Comparison of ENCODE assay signal across 24 cellular contexts in genomic region chr12:66063976-66064375, GRCh38.
DNase-seq lines count a peak whose midpoint lies in the region; FAIRE-seq and TF ChIP-seq lines count a peak whose summit lies in the region.
"Had no signal": no experiment of that assay in that cellular context is flagged by ENCODE, and none has a peak within 500 bp of the region (broad histone marks: within the 10 kb centered on the region; RNA-seq: fewer than 3 reads in every experiment).

No MANE protein-coding gene starts in this region.

- H3K56ac ChIP-seq in H1 (replicated peaks; ENCODE audit: insufficient read length, low read depth, low read length) = no peak overlapping the region

- no peak for TF ChIP-seq CTCF in H1 (IDR thresholded peaks at IDR 0.05; ENCODE audit: control extremely low read depth in 1 of 3, insufficient read depth in 1 of 3, low read depth in 1 of 3, low read length in 3 of 3)
- TF ChIP-seq CTCF in mesothelial cell of epicardium (IDR thresholded peaks at IDR 0.05; ENCODE audit: unreplicated experiment) = no peak
- no peak for TF ChIP-seq CTCF in esophagus muscularis mucosa (IDR thresholded peaks at IDR 0.05)

- WGBS in H1 (ENCODE audit: extremely low coverage in 1 of 2, insufficient coverage in 1 of 2, insufficient read length in 1 of 2, insufficient replicate concordance in 2 of 2, low coverage in 1 of 2, low lambda C conversion rate in 2 of 2, missing lambda C conversion rate in 1 of 2), 2 experiments = 86% methylated on average over 3 of the region's 3 CpGs; no CpG with 5 or more reads in 1 of the 2 experiments
- 65% methylated on average over 3 of the region's 3 CpGs for WGBS in esophagus muscularis mucosa

- H3K36me3 ChIP-seq in H1 (ENCODE audit: control insufficient read depth in 2 of 4, insufficient read depth in 4 of 4, low read length in 3 of 4) (no peaks in the 10 kb centered on the region), esophagus muscularis mucosa (no peaks in the 10 kb centered on the region)
- H3K36me3 ChIP-seq: BLaER1, MG63, SJSA1 had no signal

- H3K23me2 ChIP-seq in H1 (ENCODE audit: low read depth, low read length) = no peaks in the 10 kb centered on the region

- no peak overlapping the region for H2BK12ac ChIP-seq in H1 (ENCODE audit: low read depth, low read length)

- H3K79me1 ChIP-seq in H1 (ENCODE audit: low read depth, low read length) = no peaks in the 10 kb centered on the region

- no peak overlapping the region for H4K8ac ChIP-seq in H1 (ENCODE audit: extremely low read depth, insufficient read depth, low read length)

- no peaks in the 10 kb centered on the region for H3K27me3 ChIP-seq in H1 (replicated peaks in 1 of 4; ENCODE audit: control insufficient read depth in 3 of 4, extremely low read depth in 1 of 4, insufficient read depth in 3 of 4, low read length in 3 of 4)
- H3K27me3 ChIP-seq in esophagus muscularis mucosa = no peaks in the 10 kb centered on the region
- H3K27me3 ChIP-seq: BLaER1, MG63 had no signal

- DNase-seq in NCI-H82 (lab: John Stamatoyannopoulos, UW) (peak; percentile 21), NCI-H82 treated with DMSO at 0.1 percent for 48 hours (lab: John Stamatoyannopoulos, UW; ENCODE audit: unreplicated experiment) (no peak), H1 (ENCODE audit: low read depth in 1 of 2, low spot score in 2 of 2) (no peak), mesothelial cell of epicardium (ENCODE audit: low spot score in 2 of 2, unreplicated experiment in 2 of 2) (no peak), cerebellar cortex (ENCODE audit: low spot score) (no peak), esophagus muscularis mucosa (ENCODE audit: extremely low spot score) (no peak)
- DNase-seq in stimulated activated CD4-positive, alpha-beta T cell treated with anti-CD3 and anti-CD28 coated beads, Interleukin-4, amount 100 ng/mL, for 4 hours = no peak
- DNase-seq: 8988T; CD4-positive, CD25-positive, alpha-beta regulatory T cell; GOT3; HCEC 1CT; IMR-90; KG1; MG63; NCI-H1694; NCI-H2029 treated with DMSO at 0.1 percent for 48 hours; NCI-H2227 treated with DMSO at 0.1 percent for 48 hours; NCI-H510A treated with DMSO at 0.1 percent for 48 hours; NK-92 treated with Interleukin-12 subunit alpha and Interleukin-12 subunit beta, amount 100 ng/mL, for 24 hours; PC-3 had no signal

- H3K4me3 Mint-ChIP-seq in mesothelial cell of epicardium = no peak overlapping the region
- H3K4me3 Mint-ChIP-seq: CD4-positive, CD25-positive, alpha-beta regulatory T cell had no signal

- POLR2A ChIA-PET in H1 (lab: Charles Lee; ENCODE audit: partially characterized antibody) = no interaction called here

- no peak overlapping the region for H3K4ac ChIP-seq in H1 (replicated peaks; ENCODE audit: insufficient read length, low read depth, low read length)

- H3K79me2 ChIP-seq in H1 (ENCODE audit: control insufficient read depth in 1 of 2, insufficient read depth in 2 of 2, low read length in 2 of 2) = no peaks in the 10 kb centered on the region

- H2AK5ac ChIP-seq in H1 (ENCODE audit: low read depth, low read length) = no peak overlapping the region

- no peak overlapping the region for H3K23ac ChIP-seq in H1 (ENCODE audit: insufficient read length)

- no peak overlapping the region for H2BK15ac ChIP-seq in H1 (ENCODE audit: low read length)

- FAIRE-seq in H1 (lab: Jason Lieb, UNC) = no peak
- FAIRE-seq: D721Med, GM18507 had no signal

- H2BK20ac ChIP-seq in H1 (ENCODE audit: low read length) = no peak overlapping the region

- peaks cover 57% of the 10 kb centered on the region for H3K4me1 Mint-ChIP-seq in mesothelial cell of epicardium

- CTCF ChIA-PET in H1 (lab: Charles Lee; ENCODE audit: partially characterized antibody) = interaction anchor here (0.8 to 1.1 kb wide), 3 partner anchors 24 to 758 kb away, joined by 3 to 4 read pairs (median 3); no protein-coding TSS in a partner anchor

- H3K27ac ChIP-seq in H1 (ENCODE audit: low read depth, low read length) = no peak overlapping the region
- H3K27ac ChIP-seq in esophagus muscularis mucosa (replicated peaks in 1 of 4) = no peak overlapping the region
- H3K27ac ChIP-seq: BLaER1, SJSA1 had no signal

- TF ChIP-seq RAD21 in H1 (IDR thresholded peaks at IDR 0.05 in 1 of 2, conservative IDR thresholded peaks at IDR 0.05 in 1 of 2; ENCODE audit: low read depth in 2 of 2, low read length in 2 of 2) = no peak

- H4K5ac ChIP-seq in H1 (ENCODE audit: insufficient read length, low read depth, low read length) = no peak overlapping the region

- no peaks in the 10 kb centered on the region for H3K27me3 Mint-ChIP-seq in mesothelial cell of epicardium (ENCODE audit: low read depth)

- no peak overlapping the region for H3K14ac ChIP-seq in H1 (ENCODE audit: insufficient read length)

- peak overlapping the region; percentile 73 for H3K27ac Mint-ChIP-seq in mesothelial cell of epicardium
- H3K27ac Mint-ChIP-seq: CD4-positive, CD25-positive, alpha-beta regulatory T cell had no signal

- no peak overlapping the region for H3K9ac ChIP-seq in H1 (replicated peaks in 1 of 4; ENCODE audit: extremely low read depth in 1 of 4, low read depth in 3 of 4, low read length in 3 of 4)
- H3K9ac ChIP-seq: BLaER1 had no signal

- 0 out of 2 replicates have a peak overlapping the region, but pooled peaks have one; percentile 54 for H2AFZ ChIP-seq in H1 (ENCODE audit: low read length)

- no peak for TF ChIP-seq EP300 in H1 (IDR thresholded peaks at IDR 0.05; ENCODE audit: borderline replicate concordance in 1 of 2, low read depth in 2 of 2, low read length in 2 of 2)
- no peak for TF ChIP-seq EP300 in esophagus muscularis mucosa (IDR thresholded peaks at IDR 0.05)

- H3K4me1 ChIP-seq in H1 (replicated peaks in 1 of 4; ENCODE audit: control insufficient read depth in 3 of 4, insufficient read depth in 4 of 4, low read length in 3 of 4) = peaks cover 0 to 10% (median 2%) of the 10 kb centered on the region in 4 experiments; a peak in 2 of 7 replicates
- H3K4me1 ChIP-seq in esophagus muscularis mucosa = no peaks in the 10 kb centered on the region

- no peak overlapping the region for H4K91ac ChIP-seq in H1 (replicated peaks; ENCODE audit: insufficient read length, low read length)

- H3K4me3 ChIP-seq in H1 (ENCODE audit: extremely low read depth in 1 of 4, insufficient read depth in 2 of 4, low read depth in 3 of 4, low read length in 4 of 4) (no peak overlapping the region), esophagus muscularis mucosa (no peak overlapping the region)
- H3K4me3 ChIP-seq: BLaER1, MG63, SJSA1 had no signal

- no peak overlapping the region for H3K4me2 ChIP-seq in H1 (ENCODE audit: insufficient read depth in 1 of 2, low read depth in 2 of 2, low read length in 2 of 2)
- H3K4me2 ChIP-seq: BLaER1 had no signal

- no peak overlapping the region for H2BK120ac ChIP-seq in H1 (replicated peaks; ENCODE audit: low read depth, low read length)

- H3K36me3 Mint-ChIP-seq in mesothelial cell of epicardium = no peaks in the 10 kb centered on the region
- H3K36me3 Mint-ChIP-seq: CD4-positive, CD25-positive, alpha-beta regulatory T cell had no signal

- H3K18ac ChIP-seq in H1 (ENCODE audit: extremely low read depth, low read length) = no peak overlapping the region

- no peaks in the 10 kb centered on the region for H3K9me3 Mint-ChIP-seq in mesothelial cell of epicardium
- H3K9me3 Mint-ChIP-seq: CD4-positive, CD25-positive, alpha-beta regulatory T cell had no signal

- TF ChIP-seq POLR2A in H1 (IDR thresholded peaks at IDR 0.05; ENCODE audit: control extremely low read depth in 1 of 2, low read depth in 2 of 2, low read length in 2 of 2) = no peak
- TF ChIP-seq POLR2A in esophagus muscularis mucosa (IDR thresholded peaks at IDR 0.05; ENCODE audit: low read depth) = no peak

- intact Hi-C loops in esophagus muscularis mucosa (cut with DNase I) = no loop called here

- no peaks in the 10 kb centered on the region for H3K9me3 ChIP-seq in H1 (ENCODE audit: insufficient read depth in 2 of 2, low read depth in 1 of 2, low read length in 1 of 2)
- no peaks in the 10 kb centered on the region for H3K9me3 ChIP-seq in esophagus muscularis mucosa
- H3K9me3 ChIP-seq: BLaER1, MG63, SJSA1 had no signal

- no peaks in the 10 kb centered on the region for H4K20me1 ChIP-seq in H1 (replicated peaks in 1 of 2; ENCODE audit: control insufficient read depth in 1 of 2, insufficient read depth in 2 of 2, low read length in 2 of 2)
- H4K20me1 ChIP-seq: BLaER1 had no signal

- H2BK5ac ChIP-seq in H1 (ENCODE audit: low read depth, low read length) = no peak overlapping the region

TF ChIP-seq in H1, 55 proteins besides CTCF, POLR2A, EP300 and RAD21:
- TF ChIP-seq MAX (IDR thresholded peaks at IDR 0.05) = no peak
